ENCODE assay signal across 26 cellular contexts in the genomic region with DNA sequence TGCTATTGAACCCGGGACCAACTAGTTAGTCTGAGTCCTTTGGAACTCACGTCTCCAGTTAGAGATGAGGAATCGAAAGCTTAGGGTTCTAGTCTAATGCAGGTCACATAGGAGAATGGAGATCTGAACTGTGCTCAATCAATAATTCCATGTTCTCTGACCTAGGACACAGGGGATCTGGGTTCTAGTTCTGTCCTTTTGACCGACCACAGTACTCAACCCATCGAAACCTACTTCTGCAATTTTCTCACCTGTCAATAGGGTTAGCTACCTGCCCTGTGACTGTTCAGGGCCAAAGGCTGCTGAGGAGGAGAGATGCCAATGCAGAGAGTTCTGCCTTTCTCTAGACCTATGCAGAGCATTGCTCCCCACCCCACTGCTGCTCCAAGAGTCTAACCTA.
"Had no signal": no experiment of that assay in that cellular context is flagged by ENCODE, and none has a peak within 500 bp of the region (broad histone marks: within the 10 kb centered on the region; RNA-seq: fewer than 3 reads in every experiment).

No MANE protein-coding gene starts in this region.

- H3K27me3 ChIP-seq: breast epithelium, Peyer's patch, SJCRH30 had no signal

- H3K4me3 ChIP-seq: breast epithelium, K562, Peyer's patch, SJCRH30 had no signal

- H3K9ac ChIP-seq: SK-N-SH had no signal

- H3K4me3 Mint-ChIP-seq: activated CD8-positive, alpha-beta T cell treated with anti-CD3 and anti-CD28 coated beads for 36 hours; activated naive CD4-positive, alpha-beta T cell treated with anti-CD3 and anti-CD28 coated beads for 36 hours; activated naive CD8-positive, alpha-beta T cell treated with anti-CD3 and anti-CD28 coated beads, Interleukin-2, amount 10 ng/mL, durations not matched to agents 7 days and 5 days; activated T-helper 1 cell treated with anti-CD3 and anti-CD28 coated beads, Interleukin-12 subunit alpha, Interleukin-12 subunit beta, Interleukin-2, Interleukin-4 antibody, amounts not matched to agents 30 ng/mL and 10 ng/mL and 1 ng/mL, durations not matched to agents 14 hours and 24 hours and 36 hours had no signal

- H3K27ac Mint-ChIP-seq: activated CD8-positive, alpha-beta T cell treated with anti-CD3 and anti-CD28 coated beads for 36 hours; activated naive CD4-positive, alpha-beta T cell treated with anti-CD3 and anti-CD28 coated beads for 36 hours; activated naive CD8-positive, alpha-beta T cell treated with anti-CD3 and anti-CD28 coated beads, Interleukin-2, amount 10 ng/mL, durations not matched to agents 7 days and 5 days; activated T-helper 1 cell treated with anti-CD3 and anti-CD28 coated beads, Interleukin-12 subunit alpha, Interleukin-12 subunit beta, Interleukin-2, Interleukin-4 antibody, amounts not matched to agents 30 ng/mL and 10 ng/mL and 1 ng/mL, durations not matched to agents 14 hours and 24 hours and 36 hours had no signal

- DNase-seq: activated CD4-positive, alpha-beta T cell treated with anti-CD3 and anti-CD28 coated beads for 4 hours; activated CD8-positive, alpha-beta memory T cell treated with anti-CD3 and anti-CD28 coated beads, Interleukin-2, amount 50 U/mL, for 4 hours; activated CD8-positive, alpha-beta T cell treated with anti-CD3 and anti-CD28 coated beads for 36 hours; activated gamma-delta T cell; activated naive CD4-positive, alpha-beta T cell treated with anti-CD3 and anti-CD28 coated beads for 36 hours; activated naive CD8-positive, alpha-beta T cell treated with anti-CD3 and anti-CD28 coated beads, Interleukin-2, amount 10 ng/mL, durations not matched to agents 7 days and 5 days; aorta; caudate nucleus; Karpas-422; MM.1S; NCI-H1105; NCI-H1436; NCI-H1694 treated with DMSO at 0.1 percent for 48 hours; NCI-H2081 treated with DMSO at 0.1 percent for 48 hours; NCI-H446; NCI-H524; Peyer's patch; Right ventricle myocardium superior; SJCRH30; SK-N-SH; T-helper 1 cell had no signal

- H3K36me3 ChIP-seq: breast epithelium had no signal

- H3K27me3 Mint-ChIP-seq: activated CD8-positive, alpha-beta T cell treated with anti-CD3 and anti-CD28 coated beads for 36 hours; activated naive CD8-positive, alpha-beta T cell treated with anti-CD3 and anti-CD28 coated beads, Interleukin-2, amount 10 ng/mL, durations not matched to agents 7 days and 5 days had no signal

- H3K9me3 Mint-ChIP-seq: activated CD8-positive, alpha-beta T cell treated with anti-CD3 and anti-CD28 coated beads for 36 hours; activated naive CD4-positive, alpha-beta T cell treated with anti-CD3 and anti-CD28 coated beads for 36 hours; activated naive CD8-positive, alpha-beta T cell treated with anti-CD3 and anti-CD28 coated beads, Interleukin-2, amount 10 ng/mL, durations not matched to agents 7 days and 5 days; activated T-helper 1 cell treated with anti-CD3 and anti-CD28 coated beads, Interleukin-12 subunit alpha, Interleukin-12 subunit beta, Interleukin-2, Interleukin-4 antibody, amounts not matched to agents 30 ng/mL and 10 ng/mL and 1 ng/mL, durations not matched to agents 14 hours and 24 hours and 36 hours had no signal

- H3K27ac ChIP-seq: breast epithelium, Peyer's patch, RWPE1, SJCRH30 had no signal

- ATAC-seq: activated CD4-positive, CD25-positive, alpha-beta regulatory T cell treated with anti-CD3 and anti-CD28 coated beads, Interleukin-2, amount 50 U/mL, for 24 hours; activated CD8-positive, alpha-beta T cell treated with anti-CD3 and anti-CD28 coated beads for 36 hours; K562 had no signal

- H3K4me1 ChIP-seq: breast epithelium, Peyer's patch had no signal

- H3K9me3 ChIP-seq: breast epithelium, Peyer's patch, SJCRH30, SK-N-SH had no signal

- H3K4me2 ChIP-seq: SK-N-SH had no signal
